17 cellular contexts compared by ENCODE assay signal in genomic region chr5:96772542-96772941, GRCh38. TPM values are rescaled to one million over a fixed set of nuclear protein-coding genes. Genes with fewer than 3 reads are reported as not detected.
DNase-seq lines count a peak whose midpoint lies in the region; ATAC-seq, FAIRE-seq and TF ChIP-seq lines count a peak whose summit lies in the region.
"Had no signal": no experiment of that assay in that cellular context is flagged by ENCODE, and none has a peak within 500 bp of the region (broad histone marks: within the 10 kb centered on the region; RNA-seq: fewer than 3 reads in every experiment).

No MANE protein-coding gene starts in this region.

- no peaks in the 10 kb centered on the region for H3K9me3 ChIP-seq in T-helper 17 cell (ENCODE audit: control insufficient read depth, low read length, poor library complexity, severe bottlenecking)

- peaks cover 76% of the 10 kb centered on the region for H3K36me3 ChIP-seq in brain microvascular endothelial cell (replicated peaks)

- no peak overlapping the region for H3K4me3 Mint-ChIP-seq in activated CD8-positive, alpha-beta T cell treated with anti-CD3 and anti-CD28 coated beads for 36 hours
- no peak overlapping the region for H3K4me3 Mint-ChIP-seq in activated CD8-positive, alpha-beta T cell treated with anti-CD3 and anti-CD28 coated beads, Interleukin-2, amount 10 ng/mL, durations not matched to agents 7 days and 5 days
- no peak overlapping the region for H3K4me3 Mint-ChIP-seq in T-helper 17 cell
- no peak overlapping the region for H3K4me3 Mint-ChIP-seq in natural killer cell treated with Interleukin-12 subunit alpha and Interleukin-12 subunit beta and Interleukin-15 and Interleukin-18, amount 100 ng/mL, for 72 hours
- H3K4me3 Mint-ChIP-seq: H9 had no signal

- DNase-seq in activated CD8-positive, alpha-beta T cell treated with anti-CD3 and anti-CD28 coated beads for 36 hours = no peak
- no peak for DNase-seq in activated CD8-positive, alpha-beta T cell treated with anti-CD3 and anti-CD28 coated beads, Interleukin-2, amount 10 ng/mL, durations not matched to agents 7 days and 5 days
- DNase-seq in T-helper 17 cell (no peak), NOMO-1 treated with dmso at 0.1 percent for 144 hours (lab: John Stamatoyannopoulos, UW; ENCODE audit: unreplicated experiment) (no peak), NCI-H2081 treated with DMSO at 0.1 percent for 48 hours (lab: John Stamatoyannopoulos, UW) (no peak), brain microvascular endothelial cell (no peak)
- no peak for DNase-seq in natural killer cell treated with Interleukin-12 subunit alpha and Interleukin-12 subunit beta and Interleukin-15 and Interleukin-18, amount 100 ng/mL, for 72 hours (ENCODE audit: low spot score)
- DNase-seq: DMS 273 treated with DMSO at 0.1 percent for 48 hours, EL, H9, NCI-H1436, NCI-H2029 treated with DMSO at 0.1 percent for 48 hours, NCI-H510A treated with DMSO at 0.1 percent for 48 hours, PC-9 had no signal

- POLR2A ChIA-PET in activated CD8-positive, alpha-beta T cell treated with anti-CD3 and anti-CD28 coated beads for 36 hours (lab: Charles Lee) = interaction anchor here (0.8 to 1.1 kb wide), 2 partner anchors 19 to 31 kb away, joined by 3 to 4 read pairs; no protein-coding TSS in a partner anchor
- POLR2A ChIA-PET in activated CD8-positive, alpha-beta T cell treated with anti-CD3 and anti-CD28 coated beads, Interleukin-2, amount 10 ng/mL, durations not matched to agents 7 days and 5 days (lab: Charles Lee) = interaction anchor here (2.0 kb wide), 1 partner anchor 36 kb away, joined by 8 read pairs; the partner anchor contains the start of gene ERAP1

- intact Hi-C loops in activated CD8-positive, alpha-beta T cell treated with anti-CD3 and anti-CD28 coated beads for 36 hours (cut with micrococcal nuclease) = no loop called here

- CTCF ChIA-PET in activated CD8-positive, alpha-beta T cell treated with anti-CD3 and anti-CD28 coated beads for 36 hours (lab: Charles Lee) = interaction anchor here (0.9 to 1.5 kb wide), 4 partner anchors 10 to 390 kb away, joined by 5 to 7 read pairs (median 5); no protein-coding TSS in a partner anchor
- CTCF ChIA-PET in activated CD8-positive, alpha-beta T cell treated with anti-CD3 and anti-CD28 coated beads, Interleukin-2, amount 10 ng/mL, durations not matched to agents 7 days and 5 days (lab: Charles Lee) = interaction anchor here (1.2 to 2.3 kb wide), 4 partner anchors 20 to 389 kb away, joined by 3 to 7 read pairs (median 4); partner anchors contain the start of gene LIX1

- H3K27ac ChIP-seq in brain microvascular endothelial cell = no peak overlapping the region
- H3K27ac ChIP-seq: 22Rv1, KMS-11, PC-9 had no signal

- H3K4me3 ChIP-seq in brain microvascular endothelial cell (ENCODE audit: low read depth, low read length) = no peak overlapping the region
- H3K4me3 ChIP-seq: PC-9 had no signal

- peak; percentile 10 for FAIRE-seq in colon (lab: Jason Lieb, UNC)

- peaks cover 16% of the 10 kb centered on the region for H3K4me1 Mint-ChIP-seq in activated CD8-positive, alpha-beta T cell treated with anti-CD3 and anti-CD28 coated beads for 36 hours (ENCODE audit: low read depth)
- H3K4me1 Mint-ChIP-seq in activated CD8-positive, alpha-beta T cell treated with anti-CD3 and anti-CD28 coated beads, Interleukin-2, amount 10 ng/mL, durations not matched to agents 7 days and 5 days (ENCODE audit: low read depth) = peaks cover 18% of the 10 kb centered on the region
- peaks cover 14% of the 10 kb centered on the region for H3K4me1 Mint-ChIP-seq in T-helper 17 cell
- H3K4me1 Mint-ChIP-seq in natural killer cell treated with Interleukin-12 subunit alpha and Interleukin-12 subunit beta and Interleukin-15 and Interleukin-18, amount 100 ng/mL, for 72 hours (ENCODE audit: low read depth in 2 of 2) = peaks cover 14 to 19% of the 10 kb centered on the region in 2 donors

- H3K27me3 ChIP-seq in brain microvascular endothelial cell (replicated peaks) = no peaks in the 10 kb centered on the region

- peak overlapping the region; percentile 63 for H3K27ac Mint-ChIP-seq in activated CD8-positive, alpha-beta T cell treated with anti-CD3 and anti-CD28 coated beads for 36 hours
- no peak overlapping the region for H3K27ac Mint-ChIP-seq in activated CD8-positive, alpha-beta T cell treated with anti-CD3 and anti-CD28 coated beads, Interleukin-2, amount 10 ng/mL, durations not matched to agents 7 days and 5 days
- peak overlapping the region; percentile 84 for H3K27ac Mint-ChIP-seq in T-helper 17 cell
- peak overlapping the region; percentile 85 to 93 for H3K27ac Mint-ChIP-seq in natural killer cell treated with Interleukin-12 subunit alpha and Interleukin-12 subunit beta and Interleukin-15 and Interleukin-18, amount 100 ng/mL, for 72 hours
- H3K27ac Mint-ChIP-seq: H9 had no signal

- no peaks in the 10 kb centered on the region for H3K9me3 Mint-ChIP-seq in activated CD8-positive, alpha-beta T cell treated with anti-CD3 and anti-CD28 coated beads for 36 hours
- no peaks in the 10 kb centered on the region for H3K9me3 Mint-ChIP-seq in activated CD8-positive, alpha-beta T cell treated with anti-CD3 and anti-CD28 coated beads, Interleukin-2, amount 10 ng/mL, durations not matched to agents 7 days and 5 days (ENCODE audit: insufficient read depth)
- H3K9me3 Mint-ChIP-seq in natural killer cell treated with Interleukin-12 subunit alpha and Interleukin-12 subunit beta and Interleukin-15 and Interleukin-18, amount 100 ng/mL, for 72 hours = no peaks in the 10 kb centered on the region
- H3K9me3 Mint-ChIP-seq: H9 had no signal

- ATAC-seq in activated CD8-positive, alpha-beta T cell treated with anti-CD3 and anti-CD28 coated beads for 36 hours = no peak
- no peak for ATAC-seq in activated CD8-positive, alpha-beta T cell treated with anti-CD3 and anti-CD28 coated beads, Interleukin-2, amount 10 ng/mL, durations not matched to agents 7 days and 5 days
- no peak for ATAC-seq in T-helper 17 cell
- no peak for ATAC-seq in natural killer cell treated with Interleukin-12 subunit alpha and Interleukin-12 subunit beta and Interleukin-15 and Interleukin-18, amount 100 ng/mL, for 72 hours

- in situ Hi-C loops in brain microvascular endothelial cell (cut with HindIII; ENCODE audit: low pct_ligation_motif_present, low sequenced_read_pairs) = no loop called here

- no peak for TF ChIP-seq CTCF in activated CD8-positive, alpha-beta T cell treated with anti-CD3 and anti-CD28 coated beads for 36 hours (IDR thresholded peaks at IDR 0.05)
- no peak for TF ChIP-seq CTCF in brain microvascular endothelial cell (IDR thresholded peaks at IDR 0.05; ENCODE audit: low read depth, low read length, missing control alignments)

- H3K27me3 Mint-ChIP-seq in activated CD8-positive, alpha-beta T cell treated with anti-CD3 and anti-CD28 coated beads for 36 hours = no peaks in the 10 kb centered on the region
- H3K27me3 Mint-ChIP-seq in activated CD8-positive, alpha-beta T cell treated with anti-CD3 and anti-CD28 coated beads, Interleukin-2, amount 10 ng/mL, durations not matched to agents 7 days and 5 days (ENCODE audit: low read depth) = no peaks in the 10 kb centered on the region
- H3K27me3 Mint-ChIP-seq in T-helper 17 cell = no peaks in the 10 kb centered on the region
- no peaks in the 10 kb centered on the region for H3K27me3 Mint-ChIP-seq in natural killer cell treated with Interleukin-12 subunit alpha and Interleukin-12 subunit beta and Interleukin-15 and Interleukin-18, amount 100 ng/mL, for 72 hours

- H3K36me3 Mint-ChIP-seq in activated CD8-positive, alpha-beta T cell treated with anti-CD3 and anti-CD28 coated beads for 36 hours (ENCODE audit: low read depth) = peaks cover 58% of the 10 kb centered on the region
- H3K36me3 Mint-ChIP-seq in activated CD8-positive, alpha-beta T cell treated with anti-CD3 and anti-CD28 coated beads, Interleukin-2, amount 10 ng/mL, durations not matched to agents 7 days and 5 days (ENCODE audit: low read depth) = peaks cover 78% of the 10 kb centered on the region
- H3K36me3 Mint-ChIP-seq in T-helper 17 cell (ENCODE audit: low read depth) = peaks cover 16% of the 10 kb centered on the region
- H3K36me3 Mint-ChIP-seq in natural killer cell treated with Interleukin-12 subunit alpha and Interleukin-12 subunit beta and Interleukin-15 and Interleukin-18, amount 100 ng/mL, for 72 hours = peaks cover 44% of the 10 kb centered on the region

RNA-seq across cellular contexts. Expression of gene ERAP1, which starts 35.2 kb away (rescaled TPM):
- 10 to 100 TPM; 60.1 to 62.3 TPM for total RNA-seq in activated CD8-positive, alpha-beta T cell treated with anti-CD3 and anti-CD28 coated beads for 36 hours
- total RNA-seq in activated CD8-positive, alpha-beta T cell treated with anti-CD3 and anti-CD28 coated beads, Interleukin-2, amount 10 ng/mL, durations not matched to agents 7 days and 5 days = 100 to 1,000 TPM in 1 of 2 experiments, 10 to 100 TPM in 1; 98.4 to 105 TPM
- total RNA-seq in T-helper 17 cell = 10 to 100 TPM; 70.4 to 79.1 TPM
- total RNA-seq in natural killer cell treated with Interleukin-12 subunit alpha and Interleukin-12 subunit beta and Interleukin-15 and Interleukin-18, amount 100 ng/mL, for 72 hours = 100 to 1,000 TPM; 113 to 138 TPM
